In the genomic region with DNA sequence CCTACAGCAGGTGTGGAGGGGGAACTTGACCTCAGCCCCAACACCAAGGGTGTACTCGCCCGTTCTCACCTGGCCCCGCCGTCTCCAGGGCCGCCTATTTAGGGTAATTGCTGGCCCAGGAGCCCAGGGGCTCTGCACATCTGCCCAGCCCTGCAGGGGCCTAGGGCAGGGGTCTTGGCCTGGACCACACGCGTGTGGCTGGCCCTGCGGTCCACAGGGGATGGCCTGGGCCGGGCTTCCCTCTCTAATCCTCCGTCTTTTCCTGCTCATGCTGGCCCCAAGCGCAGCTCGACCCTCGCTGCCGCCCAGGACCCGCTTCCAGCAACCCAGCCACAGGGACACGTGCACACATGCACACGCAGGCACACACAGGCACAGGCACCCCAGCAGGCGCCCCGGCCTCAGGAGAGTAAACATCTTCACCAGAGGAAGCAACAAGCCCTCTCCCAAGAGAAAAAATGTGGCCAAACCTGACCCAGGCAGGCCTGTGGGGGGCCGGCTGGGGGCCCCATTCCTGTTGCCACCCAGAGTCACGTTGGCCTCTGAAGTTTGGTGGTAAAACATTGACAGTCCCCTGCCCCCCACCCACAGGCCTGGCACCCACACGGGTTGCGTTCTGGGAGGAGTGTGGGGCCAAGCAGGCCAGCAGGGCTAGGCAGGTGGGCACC, we compare ENCODE assay signal across 11 cellular contexts. TPM values are rescaled to one million over a fixed set of nuclear protein-coding genes. Genes with fewer than 3 reads are reported as not detected.
DNase-seq lines count a peak whose midpoint lies in the region; ATAC-seq and TF ChIP-seq lines count a peak whose summit lies in the region.
"Had no signal": no experiment of that assay in that cellular context is flagged by ENCODE, and none has a peak within 500 bp of the region (broad histone marks: within the 10 kb centered on the region; RNA-seq: fewer than 3 reads in every experiment).

No MANE protein-coding gene starts in this region.

- H3K27ac Mint-ChIP-seq in CD4-positive, CD25-positive, alpha-beta regulatory T cell = no peak overlapping the region
- no peak overlapping the region for H3K27ac Mint-ChIP-seq in central memory CD8-positive, alpha-beta T cell (ENCODE audit: low read depth)
- no peak overlapping the region for H3K27ac Mint-ChIP-seq in natural killer cell

- peaks cover 11% of the 10 kb centered on the region for H3K27me3 Mint-ChIP-seq in CD4-positive, CD25-positive, alpha-beta regulatory T cell
- H3K27me3 Mint-ChIP-seq in central memory CD8-positive, alpha-beta T cell = peaks cover 43% of the 10 kb centered on the region
- peaks cover 7 to 21% of the 10 kb centered on the region in 2 donors for H3K27me3 Mint-ChIP-seq in natural killer cell (ENCODE audit: low read depth in 2 of 2)

- no peak for DNase-seq in CD4-positive, CD25-positive, alpha-beta regulatory T cell
- no peak for DNase-seq in central memory CD8-positive, alpha-beta T cell (ENCODE audit: low spot score in 2 of 2)
- DNase-seq in natural killer cell (no peak), erythroblast (lab: John Stamatoyannopoulos, UW) (no peak), COLO829 (ENCODE audit: low spot score) (no peak), foreskin melanocyte (no peak), anterior cingulate cortex (lab: John Stamatoyannopoulos, UW) (no peak)
- DNase-seq: NCI-H1092 treated with DMSO at 0.1 percent for 48 hours had no signal

- intact Hi-C loops in natural killer cell (cut with micrococcal nuclease) = no loop called here

- H3K27me3 ChIP-seq in CD4-positive, CD25-positive, alpha-beta regulatory T cell (ENCODE audit: control insufficient read depth, insufficient read depth, low read length) = no peaks in the 10 kb centered on the region
- H3K27me3 ChIP-seq in HUES48 (ENCODE audit: control insufficient read depth, insufficient read depth, low read length) = peaks cover 8% of the 10 kb centered on the region
- H3K27me3 ChIP-seq: SJSA1 had no signal

- no peaks in the 10 kb centered on the region for H3K9me3 Mint-ChIP-seq in CD4-positive, CD25-positive, alpha-beta regulatory T cell
- H3K9me3 Mint-ChIP-seq in central memory CD8-positive, alpha-beta T cell = no peaks in the 10 kb centered on the region
- no peaks in the 10 kb centered on the region for H3K9me3 Mint-ChIP-seq in natural killer cell

- H3K27ac ChIP-seq in CD4-positive, CD25-positive, alpha-beta regulatory T cell (ENCODE audit: insufficient read depth, low read length, poor library complexity, severe bottlenecking) = no peak overlapping the region
- H3K27ac ChIP-seq in HUES48 (ENCODE audit: low read depth, low read length) = peak overlapping the region; percentile 47
- H3K27ac ChIP-seq: HL-60, SJSA1 had no signal

- no peak overlapping the region for H3K4me3 ChIP-seq in CD4-positive, CD25-positive, alpha-beta regulatory T cell (ENCODE audit: low read depth, low read length)
- H3K4me3 ChIP-seq in HUES48 (ENCODE audit: low read depth, low read length) = peak overlapping the region; percentile 46; the same call in 1 of the 2 replicates
- H3K4me3 ChIP-seq: SJSA1 had no signal

- peaks cover 5% of the 10 kb centered on the region for H3K4me1 ChIP-seq in CD4-positive, CD25-positive, alpha-beta regulatory T cell (ENCODE audit: control insufficient read depth, insufficient read depth, low read length, poor library complexity, severe bottlenecking)
- peaks cover 25% of the 10 kb centered on the region for H3K4me1 ChIP-seq in HUES48 (ENCODE audit: control insufficient read depth, insufficient read depth, low read length)

- H3K4me3 Mint-ChIP-seq in CD4-positive, CD25-positive, alpha-beta regulatory T cell = peak overlapping the region in 3 of 4 donors; percentile 39 to 87 (median 81)
- H3K4me3 Mint-ChIP-seq in central memory CD8-positive, alpha-beta T cell = peak overlapping the region; percentile 70
- H3K4me3 Mint-ChIP-seq in natural killer cell = peak overlapping the region; percentile 64

- TF ChIP-seq CTCF in natural killer cell (IDR thresholded peaks at IDR 0.05) = no peak

- no peak for ATAC-seq in CD4-positive, CD25-positive, alpha-beta regulatory T cell (ENCODE audit: low read depth in 2 of 2)
- no peak for ATAC-seq in central memory CD8-positive, alpha-beta T cell (replicated peaks; ENCODE audit: extremely low read depth, poor library complexity, severe bottlenecking)
- no peak for ATAC-seq in natural killer cell

- H3K4me1 Mint-ChIP-seq in CD4-positive, CD25-positive, alpha-beta regulatory T cell = peaks cover 0 to 7% (median 0%) of the 10 kb centered on the region in 4 donors
- H3K4me1 Mint-ChIP-seq in central memory CD8-positive, alpha-beta T cell = no peaks in the 10 kb centered on the region
- H3K4me1 Mint-ChIP-seq in natural killer cell = peaks cover 0 to 9% of the 10 kb centered on the region in 2 donors

- H3K36me3 Mint-ChIP-seq in CD4-positive, CD25-positive, alpha-beta regulatory T cell = no peaks in the 10 kb centered on the region
- no peaks in the 10 kb centered on the region for H3K36me3 Mint-ChIP-seq in central memory CD8-positive, alpha-beta T cell (ENCODE audit: insufficient read depth)
- H3K36me3 Mint-ChIP-seq in natural killer cell = no peaks in the 10 kb centered on the region

- H3K9ac ChIP-seq in HUES48 (ENCODE audit: low read depth, low read length) = peak overlapping the region; percentile 18; the same call in 1 of the 2 replicates

- H3K36me3 ChIP-seq in CD4-positive, CD25-positive, alpha-beta regulatory T cell (ENCODE audit: control insufficient read depth, insufficient read depth, low read length) = no peaks in the 10 kb centered on the region
- no peaks in the 10 kb centered on the region for H3K36me3 ChIP-seq in HUES48 (ENCODE audit: control insufficient read depth, insufficient read depth, low read length)
- H3K36me3 ChIP-seq: SJSA1 had no signal

- no peak for TF ChIP-seq POLR2A in erythroblast (IDR thresholded peaks at IDR 0.05; ENCODE audit: low read length)

- no peaks in the 10 kb centered on the region for H3K9me3 ChIP-seq in CD4-positive, CD25-positive, alpha-beta regulatory T cell (ENCODE audit: control insufficient read depth in 2 of 2, low read length in 2 of 2)
- H3K9me3 ChIP-seq in HUES48 (ENCODE audit: control insufficient read depth, insufficient read depth, low read length) = no peaks in the 10 kb centered on the region
- H3K9me3 ChIP-seq: SJSA1 had no signal

RNA-seq across cellular contexts. Expression of a gene that starts 24.6 kb away (rescaled TPM):
- total RNA-seq in CD4-positive, CD25-positive, alpha-beta regulatory T cell = 0.25 TPM
- polyA plus RNA-seq in CD4-positive, CD25-positive, alpha-beta regulatory T cell = not detected
- total RNA-seq in natural killer cell = not detected

RNA-seq across cellular contexts. Expression of a gene that starts 47.2 kb away (rescaled TPM):
- total RNA-seq in CD4-positive, CD25-positive, alpha-beta regulatory T cell = 111 TPM
- 10 to 100 TPM; 62.0 to 72.9 (median 66.6) TPM for polyA plus RNA-seq in CD4-positive, CD25-positive, alpha-beta regulatory T cell
- total RNA-seq in natural killer cell = 10 to 100 TPM; 23.4 to 43.7 (median 32.5) TPM

RNA-seq across cellular contexts. Expression of a gene that starts 47.4 kb away (rescaled TPM):
- 19.6 TPM for total RNA-seq in CD4-positive, CD25-positive, alpha-beta regulatory T cell
- polyA plus RNA-seq in CD4-positive, CD25-positive, alpha-beta regulatory T cell = 10 to 100 TPM; 29.4 to 33.9 (median 31.0) TPM
- 10 to 100 TPM; 18.2 to 26.9 (median 20.8) TPM for total RNA-seq in natural killer cell

RNA-seq across cellular contexts. Expression of a gene that starts 56.4 kb away (rescaled TPM):
- total RNA-seq in CD4-positive, CD25-positive, alpha-beta regulatory T cell = 36.7 TPM
- 10 to 100 TPM; 74.7 to 83.8 (median 78.3) TPM for polyA plus RNA-seq in CD4-positive, CD25-positive, alpha-beta regulatory T cell
- 10 to 100 TPM; 29.5 to 38.8 (median 38.6) TPM for total RNA-seq in natural killer cell
